19 cellular contexts compared by ENCODE assay signal in the genomic region with DNA sequence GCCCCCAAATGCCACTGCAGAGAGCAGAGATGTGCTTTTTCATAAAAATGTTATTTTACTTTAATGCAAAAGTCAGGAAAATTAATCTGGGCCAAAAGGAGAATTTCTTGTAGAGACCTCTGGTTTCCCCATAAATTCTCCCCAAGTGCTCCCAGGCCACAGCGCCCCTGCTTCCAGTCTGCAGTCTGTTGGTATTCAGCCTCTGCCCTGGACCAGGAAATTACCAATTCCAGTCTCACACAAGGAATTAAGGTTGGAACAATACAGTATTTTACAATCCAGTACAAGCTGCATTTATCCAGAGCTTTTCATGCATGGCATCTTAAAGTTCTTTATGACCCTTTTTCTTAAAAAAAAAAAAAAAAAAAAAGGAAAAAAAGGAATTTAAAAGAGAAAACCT.
DNase-seq lines count a peak whose midpoint lies in the region; TF ChIP-seq lines count a peak whose summit lies in the region.
"Had no signal": no experiment of that assay in that cellular context is flagged by ENCODE, and none has a peak within 500 bp of the region (broad histone marks: within the 10 kb centered on the region; RNA-seq: fewer than 3 reads in every experiment).

No MANE protein-coding gene starts in this region.

- no peaks in the 10 kb centered on the region for H3K27me3 ChIP-seq in mesendoderm (ENCODE audit: insufficient read depth, low read length, poor library complexity)
- H3K27me3 ChIP-seq: BE2C had no signal

- no peak overlapping the region for H2BK15ac ChIP-seq in mesendoderm (replicated peaks; ENCODE audit: low read depth)

- POLR2A ChIA-PET in MCF 10A (lab: Yijun Ruan, JAX), result interaction anchor here (0.8 to 6.7 kb wide), 5 partner anchors 9 to 26 kb away, joined by 3 to 81 read pairs (median 4); no protein-coding TSS in a partner anchor

- TF ChIP-seq CTCF in progenitor cell of endocrine pancreas (IDR thresholded peaks at IDR 0.05; ENCODE audit: unreplicated experiment) (no peak), MCF 10A (IDR thresholded peaks at IDR 0.05; ENCODE audit: unreplicated experiment) (no peak)

- no peak overlapping the region for H3K4ac ChIP-seq in mesendoderm (ENCODE audit: low read depth, low read length)

- no peak overlapping the region for H2BK5ac ChIP-seq in mesendoderm (ENCODE audit: low read length)

- no peak overlapping the region for H2BK120ac ChIP-seq in mesendoderm (ENCODE audit: low read depth, low read length)

- H3K4me1 Mint-ChIP-seq in progenitor cell of endocrine pancreas (ENCODE audit: low read depth), result peaks cover 38% of the 10 kb centered on the region
- H3K4me1 Mint-ChIP-seq in MCF 10A (ENCODE audit: insufficient read depth, unreplicated experiment), result peaks cover 31% of the 10 kb centered on the region
- H3K4me1 Mint-ChIP-seq: IgD-negative memory B cell had no signal

- no peak overlapping the region for H2AK5ac ChIP-seq in mesendoderm (ENCODE audit: low read length)

- H3K9me3 Mint-ChIP-seq in progenitor cell of endocrine pancreas (ENCODE audit: low read depth) (peaks cover 15% of the 10 kb centered on the region), MCF 10A (ENCODE audit: unreplicated experiment) (no peaks in the 10 kb centered on the region)
- H3K9me3 Mint-ChIP-seq: IgD-negative memory B cell had no signal

- H3K4me1 ChIP-seq in mesendoderm (ENCODE audit: control insufficient read depth, low read depth, low read length), result peaks cover 4% of the 10 kb centered on the region
- H3K4me1 ChIP-seq: BE2C had no signal

- intact Hi-C loops in MCF 10A (cut with micrococcal nuclease), result no loop called here

- H3K27ac Mint-ChIP-seq in progenitor cell of endocrine pancreas (peak overlapping the region; percentile 0), MCF 10A (ENCODE audit: low read depth, unreplicated experiment) (no peak overlapping the region)
- H3K27ac Mint-ChIP-seq: IgD-negative memory B cell had no signal

- H3K4me2 ChIP-seq in mesendoderm (ENCODE audit: low read length), result no peak overlapping the region
- H3K4me2 ChIP-seq: A549 had no signal

- no peaks in the 10 kb centered on the region for H3K79me2 ChIP-seq in mesendoderm (ENCODE audit: control insufficient read depth, insufficient read depth, low read length)

- no peak overlapping the region for H3K56ac ChIP-seq in mesendoderm (ENCODE audit: low read length)

- no peaks in the 10 kb centered on the region for H3K27me3 Mint-ChIP-seq in progenitor cell of endocrine pancreas
- no peaks in the 10 kb centered on the region for H3K27me3 Mint-ChIP-seq in MCF 10A (ENCODE audit: insufficient read depth, unreplicated experiment)

- CTCF ChIA-PET in MCF 10A (lab: Yijun Ruan, JAX), result interaction anchor here (0.6 to 4.0 kb wide), 9 partner anchors 10 to 255 kb away, joined by 3 to 49 read pairs (median 5); no protein-coding TSS in a partner anchor

- no CpG with 5 or more reads among the region's 1 CpG for whole genome bisulfite sequencing in mesendoderm (ENCODE audit: extremely low coverage, insufficient coverage, low lambda C conversion rate)

- no TSS peak for BruUV-seq in MCF 10A (replicated peaks; lab: Mats Ljungman, UMichigan)

- H3K9ac ChIP-seq in mesendoderm (ENCODE audit: low read length), result no peak overlapping the region

- H4K8ac ChIP-seq in mesendoderm (ENCODE audit: low read depth, low read length), result no peak overlapping the region

- H3K36me3 ChIP-seq in mesendoderm (ENCODE audit: control insufficient read depth, insufficient read depth, low read length), result no peaks in the 10 kb centered on the region
- H3K36me3 ChIP-seq: BE2C had no signal

- H3K4me3 ChIP-seq in mesendoderm (ENCODE audit: low read length), result no peak overlapping the region
- H3K4me3 ChIP-seq: A549 had no signal

- DNase-seq in G401 (ENCODE audit: low spot score), result peak; percentile 15
- DNase-seq in caudate nucleus (lab: John Stamatoyannopoulos, UW), result peak in 11 of 61 donors; percentile 1 to 41 (median 7)
- no peak for DNase-seq in mesendoderm
- DNase-seq in progenitor cell of endocrine pancreas (ENCODE audit: low spot score, unreplicated experiment), result no peak
- no peak for DNase-seq in MCF 10A (ENCODE audit: unreplicated experiment)
- no peak for DNase-seq in stimulated activated CD4-positive, alpha-beta T cell treated with anti-CD3 and anti-CD28 coated beads, Interleukin-4, amount 100 ng/mL, for 1 hour
- DNase-seq in DMS79 treated with DMSO at 0.1 percent for 48 hours (lab: John Stamatoyannopoulos, UW), result no peak
- DNase-seq in SHP77 (lab: John Stamatoyannopoulos, UW), result no peak
- DNase-seq: BE2C, H7, Karpas-422, NCI-H1417 treated with DMSO at 0.1 percent for 48 hours, NCI-H187, NCI-H446, NCI-H526, Right ventricle myocardium superior had no signal

- H3K27ac ChIP-seq in caudate nucleus (ENCODE audit: low read depth, low read length) (peak overlapping the region; percentile 63), mesendoderm (ENCODE audit: low read depth, low read length) (no peak overlapping the region)
- H3K27ac ChIP-seq: HL-60 had no signal

- peak overlapping the region; percentile 65 for H3K18ac ChIP-seq in mesendoderm (ENCODE audit: low read length)

- H3K4me3 Mint-ChIP-seq in progenitor cell of endocrine pancreas (ENCODE audit: low read depth), result no peak overlapping the region
- no peak overlapping the region for H3K4me3 Mint-ChIP-seq in MCF 10A (ENCODE audit: unreplicated experiment)
- H3K4me3 Mint-ChIP-seq: IgD-negative memory B cell had no signal

- H3K79me1 ChIP-seq in mesendoderm (ENCODE audit: low read length), result no peaks in the 10 kb centered on the region

- H3K36me3 Mint-ChIP-seq in progenitor cell of endocrine pancreas (ENCODE audit: insufficient read depth) (no peaks in the 10 kb centered on the region), MCF 10A (ENCODE audit: insufficient read depth, unreplicated experiment) (no peaks in the 10 kb centered on the region)
- H3K36me3 Mint-ChIP-seq: IgD-negative memory B cell had no signal

- in situ Hi-C loops in G401 (cut with HindIII; ENCODE audit: low sequenced_read_pairs), result no loop called here

- no peak overlapping the region for H3K23ac ChIP-seq in mesendoderm (ENCODE audit: low read length)

- H4K5ac ChIP-seq in mesendoderm (ENCODE audit: low read length), result no peak overlapping the region
